In the genomic region with DNA sequence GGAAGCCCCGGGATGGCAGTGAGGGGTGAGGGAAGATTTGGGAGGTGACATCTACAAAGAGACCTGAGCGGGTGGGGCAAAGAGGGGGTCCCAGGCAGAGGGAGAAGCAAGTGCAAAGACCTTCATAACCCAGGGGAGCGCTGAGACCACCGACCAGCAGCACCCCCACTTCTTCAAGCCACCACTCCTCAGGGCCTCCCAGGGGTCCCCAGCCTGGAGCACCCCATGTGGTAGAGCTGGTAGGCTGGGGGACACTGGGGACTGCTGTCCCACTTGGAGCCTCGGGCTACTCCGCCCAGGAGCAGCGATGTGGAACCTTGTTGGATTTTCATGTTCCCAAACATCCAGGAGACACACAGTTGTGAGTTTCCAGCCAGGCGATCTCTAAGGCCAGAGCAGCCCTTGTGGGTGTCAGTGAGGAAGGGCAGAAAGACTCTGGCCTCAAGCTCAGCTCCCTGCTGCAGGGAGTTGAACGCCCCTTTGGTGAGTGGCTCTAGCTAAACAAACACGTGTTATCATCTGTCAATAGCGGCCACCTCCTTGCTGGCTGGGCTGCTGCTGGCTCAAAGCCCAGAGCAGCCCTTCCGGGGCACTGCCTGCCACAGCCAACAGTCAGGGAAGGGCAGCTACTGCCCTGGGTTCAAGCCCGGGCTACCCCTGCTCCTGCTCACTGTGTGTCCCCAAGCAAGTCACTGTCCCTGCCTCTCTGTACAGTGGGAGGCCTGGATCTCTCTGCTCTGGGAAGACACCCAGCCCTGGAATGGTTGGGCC, we compare ENCODE assay signal across 9 cellular contexts. TPM values are rescaled to one million over a fixed set of nuclear protein-coding genes. Genes with fewer than 3 reads are reported as not detected.
DNase-seq lines count a peak whose midpoint lies in the region; ATAC-seq and TF ChIP-seq lines count a peak whose summit lies in the region.
"Had no signal": no experiment of that assay in that cellular context is flagged by ENCODE, and none has a peak within 500 bp of the region (broad histone marks: within the 10 kb centered on the region; RNA-seq: fewer than 3 reads in every experiment).

No MANE protein-coding gene starts in this region.

- no peaks in the 10 kb centered on the region for H3K9me2 ChIP-seq in GM23248 (ENCODE audit: insufficient read depth)

- no peaks in the 10 kb centered on the region for H3K9me3 Mint-ChIP-seq in activated CD4-positive, alpha-beta memory T cell treated with anti-CD3 and anti-CD28 coated beads, Interleukin-2, amount 10 ng/mL, durations not matched to agents 7 days and 5 days
- H3K9me3 Mint-ChIP-seq: brain had no signal

- TF ChIP-seq CTCF in prostate gland (IDR thresholded peaks at IDR 0.05) (no peak), sigmoid colon (IDR thresholded peaks at IDR 0.05) (no peak)

- H3K27ac ChIP-seq in GM23248 (no peak overlapping the region), epithelial cell of prostate (peak overlapping the region; percentile 9), prostate gland (peak overlapping the region; percentile 86 to 87), sigmoid colon (peak overlapping the region in 2 of 4 donors; percentile 18 to 39)

- H3K4me3 ChIP-seq in GM23248: no peak overlapping the region
- no peak overlapping the region for H3K4me3 ChIP-seq in prostate gland
- H3K4me3 ChIP-seq in sigmoid colon: no peak overlapping the region

- no peak for ATAC-seq in HG03280 (IDR thresholded peaks at IDR 0.05; ENCODE audit: unreplicated experiment)

- no peak overlapping the region for H3K4me2 ChIP-seq in GM23248 (ENCODE audit: unreplicated experiment)

- TF ChIP-seq POLR2A in prostate gland (IDR thresholded peaks at IDR 0.05): peak; percentile 41
- TF ChIP-seq POLR2A in sigmoid colon (IDR thresholded peaks at IDR 0.05): peak in 1 of 2 donors; percentile 35

- POLR2A ChIA-PET in activated CD4-positive, alpha-beta memory T cell treated with anti-CD3 and anti-CD28 coated beads, Interleukin-2, amount 10 ng/mL, durations not matched to agents 7 days and 5 days (lab: Charles Lee): interaction anchor here (0.6 kb wide), 1 partner anchor 47 kb away, joined by 3 read pairs; no protein-coding TSS in a partner anchor

- H3K79me2 ChIP-seq in GM23248 (ENCODE audit: insufficient read depth): no peaks in the 10 kb centered on the region

- DNase-seq in GM23248: peak; percentile 38
- DNase-seq in NCI-H460 (ENCODE audit: extremely low read depth, low read depth): peak; percentile 14
- DNase-seq in epithelial cell of prostate (ENCODE audit: low read depth, low spot score): no peak
- DNase-seq in prostate gland (ENCODE audit: low spot score): peak; percentile 60
- no peak for DNase-seq in activated CD4-positive, alpha-beta memory T cell treated with anti-CD3 and anti-CD28 coated beads, Interleukin-2, amount 10 ng/mL, durations not matched to agents 7 days and 5 days
- DNase-seq in sigmoid colon: no peak
- no peak for DNase-seq in activated CD8-positive, alpha-beta memory T cell treated with anti-CD3 and anti-CD28 coated beads, Interleukin-2, amount 50 U/mL, for 48 hours

- H3K9ac ChIP-seq in GM23248: no peak overlapping the region

- in situ Hi-C loops in GM23248 (cut with MboI): no loop called here

- H3K36me3 Mint-ChIP-seq in activated CD4-positive, alpha-beta memory T cell treated with anti-CD3 and anti-CD28 coated beads, Interleukin-2, amount 10 ng/mL, durations not matched to agents 7 days and 5 days (ENCODE audit: low read depth): no peaks in the 10 kb centered on the region
- H3K36me3 Mint-ChIP-seq: brain had no signal

- H3K9me3 ChIP-seq in GM23248 (ENCODE audit: low read depth): no peaks in the 10 kb centered on the region
- H3K9me3 ChIP-seq in prostate gland: no peaks in the 10 kb centered on the region
- H3K9me3 ChIP-seq in sigmoid colon: no peaks in the 10 kb centered on the region

- no peak overlapping the region for H3K4me3 Mint-ChIP-seq in activated CD4-positive, alpha-beta memory T cell treated with anti-CD3 and anti-CD28 coated beads, Interleukin-2, amount 10 ng/mL, durations not matched to agents 7 days and 5 days
- H3K4me3 Mint-ChIP-seq: brain had no signal

- intact Hi-C loops in prostate gland (cut with DNase I) (no loop called here), sigmoid colon (cut with DNase I) (no loop called here)

- H2AFZ ChIP-seq in GM23248: no peak overlapping the region

- peaks cover 18% of the 10 kb centered on the region for H3K4me1 Mint-ChIP-seq in activated CD4-positive, alpha-beta memory T cell treated with anti-CD3 and anti-CD28 coated beads, Interleukin-2, amount 10 ng/mL, durations not matched to agents 7 days and 5 days

- H3K4me1 ChIP-seq in GM23248 (ENCODE audit: insufficient read depth) (no peaks in the 10 kb centered on the region), prostate gland (replicated peaks) (peaks cover 10% of the 10 kb centered on the region), sigmoid colon (peaks cover 0 to 16% (median 13%) of the 10 kb centered on the region in 4 donors)

- no peaks in the 10 kb centered on the region for H3F3A ChIP-seq in GM23248 (ENCODE audit: insufficient read depth)

- 46 to 48% methylated on average over 13 of the region's 13 CpGs for WGBS in GM23248 (ENCODE audit: low coverage in 1 of 2, low lambda C conversion rate in 2 of 2, missing lambda C conversion rate in 2 of 2), 2 experiments
- 29% methylated on average over 11 of the region's 13 CpGs for WGBS in prostate gland
- 18 to 57% methylated on average over 13 of the region's 13 CpGs for WGBS in sigmoid colon, 2 donors

- no peaks in the 10 kb centered on the region for H4K20me1 ChIP-seq in GM23248 (ENCODE audit: insufficient read depth)

- H3K27me3 ChIP-seq in GM23248 (replicated peaks; ENCODE audit: insufficient read depth) (no peaks in the 10 kb centered on the region), prostate gland (replicated peaks; ENCODE audit: insufficient read depth) (no peaks in the 10 kb centered on the region), sigmoid colon (no peaks in the 10 kb centered on the region)

- TF ChIP-seq EP300 in sigmoid colon (IDR thresholded peaks at IDR 0.05): no peak

- H3K36me3 ChIP-seq in GM23248 (ENCODE audit: low read depth) (no peaks in the 10 kb centered on the region), prostate gland (no peaks in the 10 kb centered on the region), sigmoid colon (no peaks in the 10 kb centered on the region)

- H3K27ac Mint-ChIP-seq in activated CD4-positive, alpha-beta memory T cell treated with anti-CD3 and anti-CD28 coated beads, Interleukin-2, amount 10 ng/mL, durations not matched to agents 7 days and 5 days: no peak overlapping the region

- CTCF ChIA-PET in activated CD4-positive, alpha-beta memory T cell treated with anti-CD3 and anti-CD28 coated beads, Interleukin-2, amount 10 ng/mL, durations not matched to agents 7 days and 5 days (lab: Charles Lee): no interaction called here

- no peaks in the 10 kb centered on the region for H3K27me3 Mint-ChIP-seq in activated CD4-positive, alpha-beta memory T cell treated with anti-CD3 and anti-CD28 coated beads, Interleukin-2, amount 10 ng/mL, durations not matched to agents 7 days and 5 days

RNA-seq across cellular contexts. Expression of gene CHKA, which starts 25.7 kb away (rescaled TPM):
- total RNA-seq in GM23248 (2014; rRNA removed; shearing (Covaris generic)): 4.2 and 12.3 TPM in 2 replicates
- polyA plus RNA-seq in GM23248 (2016; fragmentation: Nextera tagmentation; extraction: Ambion mirVana) (3.6 and 4.2 TPM in 2 replicates), sigmoid colon (10 to 100 TPM; 21.0 to 41.0 (median 22.9) TPM)
- 9.0 and 11.1 TPM in 2 replicates for total RNA-seq in NCI-H460 (2014; rRNA removed; shearing (Covaris generic))
- 16.9 and 24.9 TPM in 2 replicates for polyA plus RNA-seq in NCI-H460 (2014; cell fraction: nucleus; rRNA removed)
- total RNA-seq in prostate gland (10 to 100 TPM; 88.6 to 93.4 TPM), sigmoid colon (10 to 100 TPM; 16.4 to 39.1 (median 27.9) TPM)
- total RNA-seq in activated CD4-positive, alpha-beta memory T cell treated with anti-CD3 and anti-CD28 coated beads, Interleukin-2, amount 10 ng/mL, durations not matched to agents 7 days and 5 days: 1 to 10 TPM; 3.0 to 3.1 TPM

Comparison
In these comparisons a context has a peak if more than half of its experiments do, and no peak if none do; other contexts are left out.
1. DNase-seq: peak in GM23248 (single experiment), NCI-H460 (single experiment) and prostate gland (single experiment); none in epithelial cell of prostate (single experiment), activated CD4-positive, alpha-beta memory T cell treated with anti-CD3 and anti-CD28 coated beads, Interleukin-2, amount 10 ng/mL, durations not matched to agents 7 days and 5 days (single experiment), sigmoid colon (single experiment) and activated CD8-positive, alpha-beta memory T cell treated with anti-CD3 and anti-CD28 coated beads, Interleukin-2, amount 50 U/mL, for 48 hours (single experiment).